Comparison of ENCODE assay signal across 1 cellular context in genomic region chr9:12784461-12785250, GRCh38.
A peak's percentile ranks its signal among the peaks of the same experiment; 100 is the strongest.
TF ChIP-seq lines count a peak whose summit lies in the region.

No MANE protein-coding gene starts in this region.

TF ChIP-seq in HEK293, 187 proteins besides CTCF, POLR2A, EP300 and RAD21 (continued from another document):
- TF ChIP-seq, protein P1, sequence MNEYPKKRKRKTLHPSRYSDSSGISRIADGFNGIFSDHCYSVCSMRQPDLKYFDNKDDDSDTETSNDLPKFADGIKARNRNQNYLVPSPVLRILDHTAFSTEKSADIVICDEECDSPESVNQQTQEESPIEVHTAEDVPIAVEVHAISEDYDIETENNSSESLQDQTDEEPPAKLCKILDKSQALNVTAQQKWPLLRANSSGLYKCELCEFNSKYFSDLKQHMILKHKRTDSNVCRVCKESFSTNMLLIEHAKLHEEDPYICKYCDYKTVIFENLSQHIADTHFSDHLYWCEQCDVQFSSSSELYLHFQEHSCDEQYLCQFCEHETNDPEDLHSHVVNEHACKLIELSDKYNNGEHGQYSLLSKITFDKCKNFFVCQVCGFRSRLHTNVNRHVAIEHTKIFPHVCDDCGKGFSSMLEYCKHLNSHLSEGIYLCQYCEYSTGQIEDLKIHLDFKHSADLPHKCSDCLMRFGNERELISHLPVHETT (tag by site-specific recombination; IDR thresholded peaks at IDR 0.05): no peak; the same call in 1 of the 2 replicates
- TF ChIP-seq ZNF214 (tag by site-specific recombination; IDR thresholded peaks at IDR 0.05; ENCODE audit: borderline replicate concordance): no peak
- TF ChIP-seq REST (tag by site-specific recombination; IDR thresholded peaks at IDR 0.05): no peak
- TF ChIP-seq ZNF530 (tag by site-specific recombination; IDR thresholded peaks at IDR 0.05; ENCODE audit: low read depth): no peak
- TF ChIP-seq, protein P2, sequence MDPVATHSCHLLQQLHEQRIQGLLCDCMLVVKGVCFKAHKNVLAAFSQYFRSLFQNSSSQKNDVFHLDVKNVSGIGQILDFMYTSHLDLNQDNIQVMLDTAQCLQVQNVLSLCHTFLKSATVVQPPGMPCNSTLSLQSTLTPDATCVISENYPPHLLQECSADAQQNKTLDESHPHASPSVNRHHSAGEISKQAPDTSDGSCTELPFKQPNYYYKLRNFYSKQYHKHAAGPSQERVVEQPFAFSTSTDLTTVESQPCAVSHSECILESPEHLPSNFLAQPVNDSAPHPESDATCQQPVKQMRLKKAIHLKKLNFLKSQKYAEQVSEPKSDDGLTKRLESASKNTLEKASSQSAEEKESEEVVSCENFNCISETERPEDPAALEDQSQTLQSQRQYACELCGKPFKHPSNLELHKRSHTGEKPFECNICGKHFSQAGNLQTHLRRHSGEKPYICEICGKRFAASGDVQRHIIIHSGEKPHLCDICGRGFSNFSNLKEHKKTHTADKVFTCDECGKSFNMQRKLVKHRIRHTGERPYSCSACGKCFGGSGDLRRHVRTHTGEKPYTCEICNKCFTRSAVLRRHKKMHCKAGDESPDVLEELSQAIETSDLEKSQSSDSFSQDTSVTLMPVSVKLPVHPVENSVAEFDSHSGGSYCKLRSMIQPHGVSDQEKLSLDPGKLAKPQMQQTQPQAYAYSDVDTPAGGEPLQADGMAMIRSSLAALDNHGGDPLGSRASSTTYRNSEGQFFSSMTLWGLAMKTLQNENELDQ (tag by site-specific recombination; IDR thresholded peaks at IDR 0.05; ENCODE audit: low read depth): no peak
- no peak for TF ChIP-seq HOXD13 (CRISPR knock-in tag; IDR thresholded peaks at IDR 0.05; ENCODE audit: borderline replicate concordance)
- peak; percentile 32; the same call in 1 of the 2 replicates for TF ChIP-seq ZBTB48 (tag by site-specific recombination; IDR thresholded peaks at IDR 0.05)
- TF ChIP-seq ZNF843 (tag by site-specific recombination; IDR thresholded peaks at IDR 0.05): no peak
- TF ChIP-seq ZNF580 (tag by site-specific recombination; IDR thresholded peaks at IDR 0.05): no peak
- TF ChIP-seq, protein P3, sequence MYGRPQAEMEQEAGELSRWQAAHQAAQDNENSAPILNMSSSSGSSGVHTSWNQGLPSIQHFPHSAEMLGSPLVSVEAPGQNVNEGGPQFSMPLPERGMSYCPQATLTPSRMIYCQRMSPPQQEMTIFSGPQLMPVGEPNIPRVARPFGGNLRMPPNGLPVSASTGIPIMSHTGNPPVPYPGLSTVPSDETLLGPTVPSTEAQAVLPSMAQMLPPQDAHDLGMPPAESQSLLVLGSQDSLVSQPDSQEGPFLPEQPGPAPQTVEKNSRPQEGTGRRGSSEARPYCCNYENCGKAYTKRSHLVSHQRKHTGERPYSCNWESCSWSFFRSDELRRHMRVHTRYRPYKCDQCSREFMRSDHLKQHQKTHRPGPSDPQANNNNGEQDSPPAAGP (tag by site-specific recombination; IDR thresholded peaks at IDR 0.05): no peak
- peak; percentile 48 for TF ChIP-seq GLIS1 (tag by site-specific recombination; IDR thresholded peaks at IDR 0.05)
- no peak for TF ChIP-seq ZNF558 (tag by site-specific recombination; IDR thresholded peaks at IDR 0.05)
